Comparison of ENCODE assay signal across 12 cellular contexts in the genomic region with DNA sequence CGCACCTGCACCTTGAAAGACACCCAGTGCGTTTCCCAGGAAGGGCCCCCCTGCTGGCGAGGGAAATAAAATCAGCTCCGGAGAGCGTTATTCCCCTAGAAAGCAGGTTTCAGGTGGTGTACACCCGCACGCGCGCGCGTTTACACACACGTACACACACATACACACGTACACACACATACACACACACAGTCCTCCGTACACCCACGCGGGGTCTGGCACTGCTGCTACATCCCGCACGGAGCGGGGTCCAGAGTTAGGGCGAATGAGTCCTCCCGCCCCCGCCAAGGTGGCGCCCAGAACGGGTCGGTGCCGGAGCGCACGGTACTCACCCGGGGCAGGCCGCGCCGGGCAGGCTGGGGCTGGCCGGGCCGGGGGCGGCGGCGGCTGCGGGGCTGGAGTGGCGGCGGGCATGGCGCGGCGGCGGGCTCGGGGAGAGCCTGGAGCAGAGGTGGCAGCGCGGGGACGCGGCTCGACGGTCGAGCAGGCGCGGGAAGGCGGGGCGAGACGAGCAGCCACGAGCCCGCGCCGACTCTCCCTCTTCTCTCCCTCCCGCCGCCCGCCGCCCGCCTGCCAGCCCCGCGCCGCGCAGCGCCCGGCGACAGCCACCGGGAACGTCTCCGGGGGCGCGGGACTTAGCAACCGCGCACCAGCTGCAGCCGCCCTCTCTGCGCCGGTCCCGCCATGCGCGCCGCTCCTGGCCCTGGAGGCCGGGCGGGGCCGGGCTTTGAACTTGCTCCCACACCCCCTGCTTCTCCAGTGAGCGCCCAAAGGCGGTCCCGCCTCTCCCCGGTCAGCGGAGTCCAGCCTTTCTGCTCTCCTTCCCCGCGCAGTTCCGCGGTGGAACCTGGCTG. TPM values are rescaled to one million over a fixed set of nuclear protein-coding genes. Genes with fewer than 3 reads are reported as not detected.
DNase-seq lines count a peak whose midpoint lies in the region; ATAC-seq and TF ChIP-seq lines count a peak whose summit lies in the region.
"Had no signal": no experiment of that assay in that cellular context is flagged by ENCODE, and none has a peak within 500 bp of the region (broad histone marks: within the 10 kb centered on the region; RNA-seq: fewer than 3 reads in every experiment).

A gene with protein sequence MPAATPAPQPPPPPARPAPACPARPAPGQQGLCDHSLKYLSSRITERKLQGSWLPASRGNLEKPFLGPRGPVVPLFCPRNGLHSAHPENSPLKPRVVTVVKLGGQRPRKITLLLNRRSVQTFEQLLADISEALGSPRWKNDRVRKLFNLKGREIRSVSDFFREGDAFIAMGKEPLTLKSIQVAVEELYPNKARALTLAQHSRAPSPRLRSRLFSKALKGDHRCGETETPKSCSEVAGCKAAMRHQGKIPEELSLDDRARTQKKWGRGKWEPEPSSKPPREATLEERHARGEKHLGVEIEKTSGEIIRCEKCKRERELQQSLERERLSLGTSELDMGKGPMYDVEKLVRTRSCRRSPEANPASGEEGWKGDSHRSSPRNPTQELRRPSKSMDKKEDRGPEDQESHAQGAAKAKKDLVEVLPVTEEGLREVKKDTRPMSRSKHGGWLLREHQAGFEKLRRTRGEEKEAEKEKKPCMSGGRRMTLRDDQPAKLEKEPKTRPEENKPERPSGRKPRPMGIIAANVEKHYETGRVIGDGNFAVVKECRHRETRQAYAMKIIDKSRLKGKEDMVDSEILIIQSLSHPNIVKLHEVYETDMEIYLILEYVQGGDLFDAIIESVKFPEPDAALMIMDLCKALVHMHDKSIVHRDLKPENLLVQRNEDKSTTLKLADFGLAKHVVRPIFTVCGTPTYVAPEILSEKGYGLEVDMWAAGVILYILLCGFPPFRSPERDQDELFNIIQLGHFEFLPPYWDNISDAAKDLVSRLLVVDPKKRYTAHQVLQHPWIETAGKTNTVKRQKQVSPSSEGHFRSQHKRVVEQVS (minus strand): TSS at position 704 of the 854 bp plus-strand sequence. CDS start 290 bp downstream, at position 414.

- H3K9me3 ChIP-seq in colonic mucosa: no peaks in the 10 kb centered on the region

- H3K4me3 ChIP-seq in skeletal muscle cell (ENCODE audit: low read depth, low read length): peak within 1 kb of the TSS; percentile 13
- H3K4me3 ChIP-seq in colonic mucosa: no peak within 1 kb of the TSS

- no peaks in the 10 kb centered on the region for H3K36me3 ChIP-seq in colonic mucosa

- H3K27ac ChIP-seq in colonic mucosa: no peak within 1 kb of the TSS
- H3K27ac ChIP-seq: 22Rv1 had no signal

- no peak for TF ChIP-seq CTCF in colonic mucosa (IDR thresholded peaks at IDR 0.05)

- H3K4me1 ChIP-seq in colonic mucosa: no peaks in the 10 kb centered on the region

- intact Hi-C loops in left ventricle myocardium superior (cut with micrococcal nuclease) (no loop called here), colonic mucosa (cut with DNase I) (no loop called here)

- H3K27ac Mint-ChIP-seq in T-cell: no peak within 1 kb of the TSS
- H3K27ac Mint-ChIP-seq: HFFc6 had no signal

- ATAC-seq in T-cell (replicated peaks in 1 of 4) (peak in 1 of 4 experiments; percentile 6), left ventricle myocardium superior (peak; percentile 48), HG03108 (IDR thresholded peaks at IDR 0.05; ENCODE audit: unreplicated experiment) (no peak)

- CTCF ChIA-PET in T-cell (lab: Charles Lee): interaction anchor here in 1 of 2 donors (0.6 kb wide), 1 partner anchor 441 kb away, joined by 3 read pairs; no protein-coding TSS in a partner anchor

- POLR2A ChIA-PET in T-cell (lab: Charles Lee): no interaction called here

- H3K36me3 Mint-ChIP-seq in T-cell: no peaks in the 10 kb centered on the region

- H3K27me3 Mint-ChIP-seq in T-cell: peaks cover 69 to 77% of the 10 kb centered on the region in 2 donors

- H3K9ac ChIP-seq in colonic mucosa (ENCODE audit: low read depth in 2 of 2, low read length in 2 of 2): no peak within 1 kb of the TSS

- H3K4me1 Mint-ChIP-seq in T-cell: peaks cover 0 to 9% (median 4%) of the 10 kb centered on the region in 3 donors

- no peaks in the 10 kb centered on the region for H3K9me3 Mint-ChIP-seq in T-cell

- peaks cover 10% of the 10 kb centered on the region for H3K27me3 ChIP-seq in colonic mucosa

- peak within 1 kb of the TSS in 2 of 3 donors; percentile 10 to 74 for H3K4me3 Mint-ChIP-seq in T-cell
- H3K4me3 Mint-ChIP-seq: HFFc6 had no signal

- DNase-seq in DMS 273 (lab: John Stamatoyannopoulos, UW; ENCODE audit: unreplicated experiment) (peak; percentile 68), DMS 273 treated with DMSO at 0.1 percent for 48 hours (lab: John Stamatoyannopoulos, UW) (no peak), T-cell (no peak), left ventricle myocardium superior (peak; percentile 48), skeletal muscle cell (ENCODE audit: low read depth) (no peak), colonic mucosa (no peak), NCI-H446 (lab: John Stamatoyannopoulos, UW) (no peak)
- DNase-seq: HFFc6, hippocampal formation had no signal

RNA-seq across cellular contexts. Expression of the gene that starts here (rescaled TPM):
- total RNA-seq in T-cell: not detected
- total RNA-seq in left ventricle myocardium superior: 0.20 TPM
- total RNA-seq in colonic mucosa: under 1 TPM in 1 of 2 donors, not detected in 1; 0.11 TPM
- total RNA-seq: HFFc6; T-helper 2 cell treated with Interferon-gamma antibody and Interleukin-4, amounts not matched to agents 100 ng/mL and 5 ng/mL, for 36 hours had no signal

Comparison
In these comparisons a context has a peak if more than half of its experiments do, and no peak if none do; other contexts are left out.
1. Peak in DNase-seq and ATAC-seq in left ventricle myocardium superior; RNA of the gene not detected or under 1 TPM.